Comparison of ENCODE assay signal across 13 cellular contexts in the genomic region with DNA sequence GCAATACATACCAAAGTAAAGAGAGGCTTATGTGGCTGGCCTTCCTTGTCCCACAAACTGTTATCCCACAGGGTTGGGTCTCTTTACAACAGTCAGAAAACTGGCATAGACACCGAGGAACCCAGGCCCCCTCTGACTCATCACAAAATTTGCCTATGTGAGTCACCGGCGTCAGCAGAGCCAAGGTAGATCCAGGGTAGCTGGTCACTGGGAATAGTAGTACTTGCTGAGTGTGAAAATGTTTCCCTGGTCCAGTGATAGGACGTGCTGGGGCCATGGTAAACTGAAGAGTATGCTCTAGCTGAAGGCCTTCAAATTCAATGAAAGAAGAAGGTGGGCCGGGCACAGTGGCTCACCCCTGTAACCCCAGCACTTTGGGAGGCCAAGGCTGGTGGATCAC. TPM values are rescaled to one million over a fixed set of nuclear protein-coding genes. Genes with fewer than 3 reads are reported as not detected.
DNase-seq lines count a peak whose midpoint lies in the region; ATAC-seq and TF ChIP-seq lines count a peak whose summit lies in the region.
"Had no signal": no experiment of that assay in that cellular context is flagged by ENCODE, and none has a peak within 500 bp of the region (broad histone marks: within the 10 kb centered on the region; RNA-seq: fewer than 3 reads in every experiment).

No MANE protein-coding gene starts in this region.

- H3K36me3 ChIP-seq in sigmoid colon, result no peaks in the 10 kb centered on the region
- H3K36me3 ChIP-seq: vagina had no signal

- H3K27ac ChIP-seq in sigmoid colon, result no peak overlapping the region
- H3K27ac ChIP-seq: vagina had no signal

- CTCF ChIA-PET in T-cell (lab: Charles Lee), result no interaction called here

- no peaks in the 10 kb centered on the region for H3K9me3 Mint-ChIP-seq in T-cell

- peaks cover 0 to 4% (median 0%) of the 10 kb centered on the region in 3 donors for H3K4me1 Mint-ChIP-seq in T-cell

- POLR2A ChIA-PET in T-cell (lab: Charles Lee), result no interaction called here

- no peaks in the 10 kb centered on the region for H3K36me3 Mint-ChIP-seq in T-cell

- TF ChIP-seq EP300 in sigmoid colon (IDR thresholded peaks at IDR 0.05), result no peak

- H3K9me3 ChIP-seq in sigmoid colon, result no peaks in the 10 kb centered on the region
- H3K9me3 ChIP-seq: vagina had no signal

- TF ChIP-seq POLR2A in sigmoid colon (IDR thresholded peaks at IDR 0.05), result no peak

- 35 to 72% methylated on average over 5 of the region's 5 CpGs for WGBS in sigmoid colon, 2 donors

- H3K27ac Mint-ChIP-seq in T-cell, result no peak overlapping the region
- H3K27ac Mint-ChIP-seq: activated naive CD4-positive, alpha-beta T cell treated with anti-CD3 and anti-CD28 coated beads, Interleukin-2, amount 50 U/mL, for 72 hours had no signal

- H3K4me3 Mint-ChIP-seq in T-cell, result no peak overlapping the region

- no peaks in the 10 kb centered on the region for H3K4me1 ChIP-seq in sigmoid colon
- H3K4me1 ChIP-seq: vagina had no signal

- no peaks in the 10 kb centered on the region for H3K27me3 ChIP-seq in sigmoid colon
- H3K27me3 ChIP-seq: vagina had no signal

- intact Hi-C loops in sigmoid colon (cut with DNase I), result no loop called here

- DNase-seq in ELF-1 (ENCODE audit: low read depth, low spot score) (peak; percentile 44), M059J (ENCODE audit: low read depth) (peak; percentile 93), cardiac fibroblast (ENCODE audit: low read depth in 2 of 2) (peak; percentile 34 to 64), myocyte (ENCODE audit: low read depth) (peak; percentile 24), T-cell (no peak), sigmoid colon (no peak), NCI-H1436 treated with DMSO at 0.1 percent for 48 hours (lab: John Stamatoyannopoulos, UW) (no peak), SKM-1 (lab: John Stamatoyannopoulos, UW; ENCODE audit: unreplicated experiment) (no peak)
- DNase-seq: activated CD4-positive, CD25-positive, alpha-beta regulatory T cell treated with anti-CD3 and anti-CD28 coated beads, Interleukin-2, amount 50 U/mL, for 72 hours; left ventricle myocardium superior; NCI-H1694 treated with DMSO at 0.1 percent for 48 hours had no signal

- ATAC-seq in T-cell (replicated peaks in 1 of 4), result no peak
- ATAC-seq: left ventricle myocardium superior had no signal

- TF ChIP-seq CTCF in cardiac fibroblast (IDR thresholded peaks at IDR 0.05; ENCODE audit: low read depth, low read length) (no peak), sigmoid colon (IDR thresholded peaks at IDR 0.05) (no peak)

- no peak overlapping the region for H3K4me3 ChIP-seq in cardiac fibroblast (replicated peaks in 1 of 2; ENCODE audit: low read depth in 2 of 2, low read length in 2 of 2)
- no peak overlapping the region for H3K4me3 ChIP-seq in sigmoid colon
- H3K4me3 ChIP-seq: vagina had no signal

- no peaks in the 10 kb centered on the region for H3K27me3 Mint-ChIP-seq in T-cell

RNA-seq across cellular contexts. Expression of a gene that starts 27.1 kb away (rescaled TPM):
- 33.5 and 36.8 TPM in 2 replicates for total RNA-seq in M059J (2014; rRNA removed; shearing (Covaris generic))
- 34.0 and 40.3 TPM in 2 replicates for total RNA-seq in myocyte
- 35.6 TPM for polyA plus RNA-seq in myocyte (2012)
- 10 to 100 TPM; 69.1 to 97.7 (median 78.5) TPM for total RNA-seq in T-cell
- 10 to 100 TPM; 24.8 to 52.6 (median 29.8) TPM for total RNA-seq in sigmoid colon
- 10 to 100 TPM in 2 of 3 donors, 1 to 10 TPM in 1; 6.0 to 14.6 (median 12.4) TPM for polyA plus RNA-seq in sigmoid colon

Comparison
In these comparisons a context has a peak if more than half of its experiments do, and no peak if none do; other contexts are left out.
1. DNase-seq: peak in ELF-1 (single experiment), M059J (single experiment), cardiac fibroblast (2 of 2) and myocyte (single experiment); none in T-cell (0 of 34), sigmoid colon (single experiment), NCI-H1436 treated with DMSO at 0.1 percent for 48 hours (single experiment) and SKM-1 (single experiment).